Comparison of ENCODE assay signal across 1 cellular context in genomic region chr7:318476-319266, GRCh38.
TF ChIP-seq lines count a peak whose summit lies in the region.

No MANE protein-coding gene starts in this region.

TF ChIP-seq in HepG2, 621 proteins besides CTCF, POLR2A, EP300 and RAD21 (continued from another document and continues in another):
- TF ChIP-seq TFAP4 (IDR thresholded peaks at IDR 0.05; ENCODE audit: borderline replicate concordance, low read depth) (peak; percentile 21; the same call in 1 of the 2 replicates), ZNF772 (CRISPR knock-in tag; IDR thresholded peaks at IDR 0.05) (no peak; the same call in 1 of the 2 replicates), ZNF720 (CRISPR knock-in tag; IDR thresholded peaks at IDR 0.05) (no peak), ZNF724P (CRISPR knock-in tag; IDR thresholded peaks at IDR 0.05; ENCODE audit: borderline replicate concordance) (no peak), HNF1B (CRISPR knock-in tag; IDR thresholded peaks at IDR 0.05) (peak; percentile 92), U2AF1 (optimal IDR thresholded peaks at IDR 0.05; ENCODE audit: low read depth, low read length) (no peak), ZNF335 (CRISPR knock-in tag; IDR thresholded peaks at IDR 0.05) (no peak), ZNF747 (CRISPR knock-in tag; IDR thresholded peaks at IDR 0.05; ENCODE audit: borderline replicate concordance) (peak; percentile 74; the same call in 1 of the 2 replicates), ZSCAN5A (CRISPR knock-in tag; IDR thresholded peaks at IDR 0.05; ENCODE audit: borderline replicate concordance) (no peak), SATB2 (CRISPR knock-in tag; IDR thresholded peaks at IDR 0.05) (no peak), GABPB1 (CRISPR knock-in tag; IDR thresholded peaks at IDR 0.05) (no peak), ZNF124 (CRISPR knock-in tag; IDR thresholded peaks at IDR 0.05) (peak; percentile 87; the same call in 1 of the 2 replicates), TBL1XR1 (IDR thresholded peaks at IDR 0.05; ENCODE audit: borderline replicate concordance, low read length, partially characterized antibody) (no peak), SPEN (CRISPR knock-in tag; IDR thresholded peaks at IDR 0.05; ENCODE audit: low read depth) (no peak), PAF1 (CRISPR knock-in tag; IDR thresholded peaks at IDR 0.05) (no peak), GMEB1 (CRISPR knock-in tag; IDR thresholded peaks at IDR 0.05; ENCODE audit: borderline replicate concordance) (peak; percentile 33; the same call in 1 of the 2 replicates), ZNF687 (CRISPR knock-in tag; IDR thresholded peaks at IDR 0.05) (peak; percentile 39), SSRP1 (CRISPR knock-in tag; IDR thresholded peaks at IDR 0.05) (0 out of 2 replicates have a peak, but pooled peaks have one; percentile 61), ZBTB7B (CRISPR knock-in tag; IDR thresholded peaks at IDR 0.05) (peak; percentile 70; the same call in 1 of the 2 replicates), FOXM1 (CRISPR knock-in tag; IDR thresholded peaks at IDR 0.05) (no peak), AFF4 (CRISPR knock-in tag; IDR thresholded peaks at IDR 0.05) (no peak), NBN (conservative IDR thresholded peaks at IDR 0.05) (no peak), ZNF441 (CRISPR knock-in tag; IDR thresholded peaks at IDR 0.05; ENCODE audit: borderline replicate concordance) (no peak), SOX13 (IDR thresholded peaks at IDR 0.05) (no peak; the same call in 1 of the 2 replicates), SOX13 (CRISPR knock-in tag; conservative IDR thresholded peaks at IDR 0.05 in 1 of 2, IDR thresholded peaks at IDR 0.05 in 1 of 2) (peak in 1 of 2 experiments; percentile 84; a peak in 2 of 4 replicates), SETDB1 (CRISPR knock-in tag; IDR thresholded peaks at IDR 0.05; ENCODE audit: borderline replicate concordance) (no peak), TP53 (CRISPR knock-in tag; conservative IDR thresholded peaks at IDR 0.05) (no peak), PBX3 (CRISPR knock-in tag; IDR thresholded peaks at IDR 0.05; ENCODE audit: borderline replicate concordance) (no peak), PITX1 (CRISPR knock-in tag; IDR thresholded peaks at IDR 0.05) (peak; percentile 98), ZNF776 (CRISPR knock-in tag; IDR thresholded peaks at IDR 0.05) (0 out of 2 replicates have a peak, but pooled peaks have one; percentile 55), CENPT (CRISPR knock-in tag; IDR thresholded peaks at IDR 0.05; ENCODE audit: low read depth) (no peak), ZBTB3 (CRISPR knock-in tag; IDR thresholded peaks at IDR 0.05; ENCODE audit: borderline replicate concordance, low read depth) (no peak), ZNF773 (CRISPR knock-in tag; IDR thresholded peaks at IDR 0.05; ENCODE audit: borderline replicate concordance) (no peak)
- TF ChIP-seq, protein P1, sequence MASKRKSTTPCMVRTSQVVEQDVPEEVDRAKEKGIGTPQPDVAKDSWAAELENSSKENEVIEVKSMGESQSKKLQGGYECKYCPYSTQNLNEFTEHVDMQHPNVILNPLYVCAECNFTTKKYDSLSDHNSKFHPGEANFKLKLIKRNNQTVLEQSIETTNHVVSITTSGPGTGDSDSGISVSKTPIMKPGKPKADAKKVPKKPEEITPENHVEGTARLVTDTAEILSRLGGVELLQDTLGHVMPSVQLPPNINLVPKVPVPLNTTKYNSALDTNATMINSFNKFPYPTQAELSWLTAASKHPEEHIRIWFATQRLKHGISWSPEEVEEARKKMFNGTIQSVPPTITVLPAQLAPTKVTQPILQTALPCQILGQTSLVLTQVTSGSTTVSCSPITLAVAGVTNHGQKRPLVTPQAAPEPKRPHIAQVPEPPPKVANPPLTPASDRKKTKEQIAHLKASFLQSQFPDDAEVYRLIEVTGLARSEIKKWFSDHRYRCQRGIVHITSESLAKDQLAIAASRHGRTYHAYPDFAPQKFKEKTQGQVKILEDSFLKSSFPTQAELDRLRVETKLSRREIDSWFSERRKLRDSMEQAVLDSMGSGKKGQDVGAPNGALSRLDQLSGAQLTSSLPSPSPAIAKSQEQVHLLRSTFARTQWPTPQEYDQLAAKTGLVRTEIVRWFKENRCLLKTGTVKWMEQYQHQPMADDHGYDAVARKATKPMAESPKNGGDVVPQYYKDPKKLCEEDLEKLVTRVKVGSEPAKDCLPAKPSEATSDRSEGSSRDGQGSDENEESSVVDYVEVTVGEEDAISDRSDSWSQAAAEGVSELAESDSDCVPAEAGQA (IDR thresholded peaks at IDR 0.05; ENCODE audit: low read depth): no peak
- TF ChIP-seq, protein P1 (CRISPR knock-in tag; IDR thresholded peaks at IDR 0.05; ENCODE audit: borderline replicate concordance): no peak
